Comparison of ENCODE assay signal across 8 cellular contexts in the genomic region with DNA sequence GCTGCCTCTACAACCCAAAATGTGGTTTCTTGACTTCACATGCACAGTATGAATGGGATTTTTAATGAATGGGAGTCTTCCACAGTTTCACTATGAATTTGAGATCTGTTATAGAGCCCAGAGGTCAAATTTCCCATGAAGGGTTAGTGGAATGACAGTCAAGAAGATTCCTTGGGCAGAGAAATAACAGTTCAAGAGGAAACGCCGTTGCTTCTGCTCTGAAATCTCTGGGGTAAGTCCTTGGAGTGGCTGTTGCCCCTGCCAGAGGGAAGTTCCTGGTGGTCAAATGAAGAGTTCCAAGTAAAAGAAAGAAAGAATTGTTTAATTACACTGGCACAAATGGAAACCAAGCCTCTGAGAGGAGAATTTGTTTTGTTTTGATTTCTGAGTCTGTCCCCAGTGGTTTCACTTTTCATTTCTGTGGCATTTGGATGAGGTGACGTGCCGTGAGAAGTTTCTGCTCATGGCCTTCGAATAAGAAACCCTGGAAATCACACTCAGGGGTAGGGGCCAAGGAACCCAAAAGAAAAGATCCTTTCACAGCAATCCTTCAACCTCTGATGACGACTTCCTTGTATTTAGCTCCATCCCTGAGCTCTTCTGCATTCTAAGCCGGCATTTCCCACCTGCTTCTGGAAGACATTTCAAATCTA.
A peak's percentile ranks its signal among the peaks of the same experiment; 100 is the strongest.
DNase-seq lines count a peak whose midpoint lies in the region; ATAC-seq and TF ChIP-seq lines count a peak whose summit lies in the region.

No MANE protein-coding gene starts in this region.

- H3K27ac Mint-ChIP-seq in activated CD8-positive, alpha-beta T cell treated with anti-CD3 and anti-CD28 coated beads for 36 hours = peak overlapping the region; percentile 54
- H3K27ac Mint-ChIP-seq in naive B cell (peak overlapping the region; percentile 73 to 93 (median 86)), GM23338 (no peak overlapping the region)

- H3K4me3 Mint-ChIP-seq in activated CD8-positive, alpha-beta T cell treated with anti-CD3 and anti-CD28 coated beads for 36 hours = peak overlapping the region; percentile 30
- peak overlapping the region; percentile 56 to 91 (median 86) for H3K4me3 Mint-ChIP-seq in naive B cell
- no peak overlapping the region for H3K4me3 Mint-ChIP-seq in GM23338

- H3K9me3 Mint-ChIP-seq in activated CD8-positive, alpha-beta T cell treated with anti-CD3 and anti-CD28 coated beads for 36 hours = no peaks in the 10 kb centered on the region
- H3K9me3 Mint-ChIP-seq in naive B cell (peaks cover 0 to 2% (median 0%) of the 10 kb centered on the region in 7 donors), GM23338 (no peaks in the 10 kb centered on the region)

- no peak overlapping the region for H3K27ac ChIP-seq in GM23338 (ENCODE audit: low read depth)

- H3K4me2 ChIP-seq in GM23338 = no peak overlapping the region

- no peaks in the 10 kb centered on the region for H3K4me1 ChIP-seq in GM23338 (ENCODE audit: insufficient read depth)

- H3K79me2 ChIP-seq in GM23338 (replicated peaks; ENCODE audit: insufficient read depth) = no peaks in the 10 kb centered on the region

- 0 out of 2 replicates have a peak, but pooled peaks cover 4% of the 10 kb centered on the region for H4K20me1 ChIP-seq in GM23338 (replicated peaks; ENCODE audit: insufficient read depth)

- no peaks in the 10 kb centered on the region for H3K27me3 ChIP-seq in GM23338 (ENCODE audit: insufficient read depth)

- ATAC-seq in GM18870 (IDR thresholded peaks at IDR 0.05; ENCODE audit: unreplicated experiment) (peak; percentile 74), HG02840 (IDR thresholded peaks at IDR 0.05; ENCODE audit: low FRiP score, unreplicated experiment) (peak; percentile 61), naive B cell (ENCODE audit: low read depth in 2 of 2) (peak; percentile 55 to 73), GM23338 (no peak)
- ATAC-seq in activated CD8-positive, alpha-beta T cell treated with anti-CD3 and anti-CD28 coated beads for 36 hours = peak; percentile 47

- no peak for TF ChIP-seq CTCF in activated CD8-positive, alpha-beta T cell treated with anti-CD3 and anti-CD28 coated beads for 36 hours (IDR thresholded peaks at IDR 0.05)
- no peak for TF ChIP-seq CTCF in GM23338 (conservative IDR thresholded peaks at IDR 0.05; ENCODE audit: low read depth in 2 of 2)

- H3K36me3 ChIP-seq in GM23338 (ENCODE audit: insufficient read depth) = no peaks in the 10 kb centered on the region

- intact Hi-C loops in activated CD8-positive, alpha-beta T cell treated with anti-CD3 and anti-CD28 coated beads for 36 hours (cut with micrococcal nuclease) = no loop called here

- H3F3A ChIP-seq in GM23338 (replicated peaks; ENCODE audit: low read depth) = no peaks in the 10 kb centered on the region

- H2AFZ ChIP-seq in GM23338 = no peak overlapping the region

- CTCF ChIA-PET in activated CD8-positive, alpha-beta T cell treated with anti-CD3 and anti-CD28 coated beads for 36 hours (lab: Charles Lee) = interaction anchor here (1.9 kb wide), 1 partner anchor 26 kb away, joined by 9 read pairs; no protein-coding TSS in a partner anchor

- peaks cover 7% of the 10 kb centered on the region for H3K4me1 Mint-ChIP-seq in activated CD8-positive, alpha-beta T cell treated with anti-CD3 and anti-CD28 coated beads for 36 hours (ENCODE audit: low read depth)
- H3K4me1 Mint-ChIP-seq in naive B cell (peaks cover 8 to 16% (median 12%) of the 10 kb centered on the region in 3 donors), GM23338 (no peaks in the 10 kb centered on the region)

- H3K36me3 Mint-ChIP-seq in activated CD8-positive, alpha-beta T cell treated with anti-CD3 and anti-CD28 coated beads for 36 hours (ENCODE audit: low read depth) = no peaks in the 10 kb centered on the region
- H3K36me3 Mint-ChIP-seq in naive B cell (no peaks in the 10 kb centered on the region), GM23338 (ENCODE audit: low read depth) (no peaks in the 10 kb centered on the region)

- H3K27me3 Mint-ChIP-seq in activated CD8-positive, alpha-beta T cell treated with anti-CD3 and anti-CD28 coated beads for 36 hours = peaks cover 3% of the 10 kb centered on the region
- no peaks in the 10 kb centered on the region for H3K27me3 Mint-ChIP-seq in naive B cell
- H3K27me3 Mint-ChIP-seq in GM23338 (ENCODE audit: insufficient read depth, low read depth, poor library complexity) = no peaks in the 10 kb centered on the region

- DNase-seq in activated CD8-positive, alpha-beta T cell treated with anti-CD3 and anti-CD28 coated beads for 36 hours = peak; percentile 32
- DNase-seq in naive B cell (no peak), GM23338 (ENCODE audit: low spot score) (no peak), NCI-H345 (lab: John Stamatoyannopoulos, UW) (no peak), GDM1 (lab: John Stamatoyannopoulos, UW) (no peak)
- DNase-seq in stimulated activated CD4-positive, alpha-beta T cell treated with anti-CD3 and anti-CD28 coated beads, Interleukin-4, amount 100 ng/mL, for 4 hours = no peak

- POLR2A ChIA-PET in activated CD8-positive, alpha-beta T cell treated with anti-CD3 and anti-CD28 coated beads for 36 hours (lab: Charles Lee) = no interaction called here

- H3K9me2 ChIP-seq in GM23338 (ENCODE audit: insufficient read depth) = no peaks in the 10 kb centered on the region

- H3K4me3 ChIP-seq in GM23338 = no peak overlapping the region

TF ChIP-seq in GM23338, 12 proteins besides CTCF, POLR2A, EP300 and RAD21:
- TF ChIP-seq POLR2AphosphoS5 (IDR thresholded peaks at IDR 0.05; ENCODE audit: low read depth) (no peak), STAT1 (IDR thresholded peaks at IDR 0.05; ENCODE audit: unreplicated experiment) (no peak), ZNF331 (CRISPR knock-in tag; IDR thresholded peaks at IDR 0.05; ENCODE audit: low read depth) (no peak), JUNB (IDR thresholded peaks at IDR 0.05; ENCODE audit: unreplicated experiment) (no peak), EZH2 (IDR thresholded peaks at IDR 0.05; ENCODE audit: low read depth, unreplicated experiment) (no peak)
